In genomic region chr19:35612559-35613321, GRCh38 we compare ENCODE assay signal across 8 cellular contexts. TPM values are rescaled to one million over a fixed set of nuclear protein-coding genes. Genes with fewer than 3 reads are reported as not detected.
A peak's percentile ranks its signal among the peaks of the same experiment; 100 is the strongest.
DNase-seq lines count a peak whose midpoint lies in the region; ATAC-seq and TF ChIP-seq lines count a peak whose summit lies in the region.

Gene HAUS5 (plus strand): TSS chr19:35612735. CDS start chr19:35612795, 60 bp downstream.

- H3K9me3 Mint-ChIP-seq in T-helper 1 cell treated with Interleukin-12 subunit alpha and Interleukin-12 subunit beta and Interleukin-4 antibody, amounts not matched to agents 30 μg/mL and 1 μg/mL, for 36 hours, result peaks cover 13% of the 10 kb centered on the region

- H3K27me3 ChIP-seq in heart right ventricle, result no peaks in the 10 kb centered on the region

- peaks cover 0 to 25% (median 0%) of the 10 kb centered on the region in 9 donors for H3K36me3 ChIP-seq in heart right ventricle

- peak within 1 kb of the TSS in 8 of 10 donors; percentile 57 to 87 (median 64) for H3K27ac ChIP-seq in heart right ventricle

- DNase-seq in GM13976 (ENCODE audit: low spot score), result peak; percentile 98
- peak; percentile 78 for DNase-seq in NCI-H1694 treated with DMSO at 0.1 percent for 48 hours (lab: John Stamatoyannopoulos, UW)
- peak; percentile 84 for DNase-seq in amniotic stem cell (lab: John Stamatoyannopoulos, UW)
- peak; percentile 91 to 94 for DNase-seq in heart right ventricle
- DNase-seq in posterior vena cava (ENCODE audit: low spot score), result peak; percentile 98
- DNase-seq in ureter (ENCODE audit: low spot score), result peak; percentile 94

- no peaks in the 10 kb centered on the region for H3K27me3 Mint-ChIP-seq in T-helper 1 cell treated with Interleukin-12 subunit alpha and Interleukin-12 subunit beta and Interleukin-4 antibody, amounts not matched to agents 30 μg/mL and 1 μg/mL, for 36 hours (ENCODE audit: low read depth)

- H3K27ac Mint-ChIP-seq in T-helper 1 cell treated with Interleukin-12 subunit alpha and Interleukin-12 subunit beta and Interleukin-4 antibody, amounts not matched to agents 30 μg/mL and 1 μg/mL, for 36 hours, result peak within 1 kb of the TSS; percentile 93

- H3K4me3 ChIP-seq in heart right ventricle, result peak within 1 kb of the TSS; percentile 59 to 95 (median 72)

- H3K4me1 ChIP-seq in heart right ventricle, result peaks cover 4 to 24% (median 12%) of the 10 kb centered on the region in 9 donors

- ATAC-seq in HG02884 (IDR thresholded peaks at IDR 0.05; ENCODE audit: unreplicated experiment), result peak; percentile 86
- ATAC-seq in heart right ventricle, result peak; percentile 97 to 100 (median 99)

- peaks cover 0 to 11% (median 0%) of the 10 kb centered on the region in 11 donors for H3K9me3 ChIP-seq in heart right ventricle

- H3K4me1 Mint-ChIP-seq in T-helper 1 cell treated with Interleukin-12 subunit alpha and Interleukin-12 subunit beta and Interleukin-4 antibody, amounts not matched to agents 30 μg/mL and 1 μg/mL, for 36 hours (ENCODE audit: low read depth), result peaks cover 23% of the 10 kb centered on the region

- intact Hi-C loops in heart right ventricle (cut with DNase I) (loop anchor here in 2 of 10 donors (5.0 kb wide), 2 partner anchors 60 to 65 kb away; partner anchors contain the start of gene TMEM147 (in 1 of the 2)), posterior vena cava (cut with DNase I) (no loop called here)

- H3K36me3 Mint-ChIP-seq in T-helper 1 cell treated with Interleukin-12 subunit alpha and Interleukin-12 subunit beta and Interleukin-4 antibody, amounts not matched to agents 30 μg/mL and 1 μg/mL, for 36 hours (ENCODE audit: low read depth), result peaks cover 10% of the 10 kb centered on the region

- WGBS in heart right ventricle, 2 donors, result 0 to 1% methylated on average over 47 of the region's 47 CpGs

- no peak for TF ChIP-seq CTCF in GM13976 (IDR thresholded peaks at IDR 0.05; ENCODE audit: borderline replicate concordance, control extremely low read depth, extremely low read depth, insufficient read depth, missing control alignments)
- TF ChIP-seq CTCF in heart right ventricle (IDR thresholded peaks at IDR 0.05), result peak in 2 of 9 donors; percentile 17

- in situ Hi-C loops in GM13976 (cut with MboI; ENCODE audit: low sequenced_read_pairs, unreplicated experiment), result no loop called here

- peak within 1 kb of the TSS; percentile 87 for H3K4me3 Mint-ChIP-seq in T-helper 1 cell treated with Interleukin-12 subunit alpha and Interleukin-12 subunit beta and Interleukin-4 antibody, amounts not matched to agents 30 μg/mL and 1 μg/mL, for 36 hours

RNA-seq across cellular contexts. Expression of gene HAUS5, which starts in this region (rescaled TPM):
- total RNA-seq in heart right ventricle (1 to 10 TPM; 3.2 to 9.3 (median 4.7) TPM), posterior vena cava (1 to 10 TPM; 7.9 to 8.3 TPM), ureter (19.2 TPM)
- 10 to 100 TPM in 1 of 2 donors, 1 to 10 TPM in 1; 4.3 to 14.1 TPM for polyA plus RNA-seq in heart right ventricle

Comparison
In these comparisons a context has a peak if more than half of its experiments do, and no peak if none do; other contexts are left out.
1. Peak in every context shown above with its lines: DNase-seq, ATAC-seq, H3K4me3 ChIP-seq and H3K27ac ChIP-seq.